Comparison of ENCODE assay signal across 9 cellular contexts in the genomic region with DNA sequence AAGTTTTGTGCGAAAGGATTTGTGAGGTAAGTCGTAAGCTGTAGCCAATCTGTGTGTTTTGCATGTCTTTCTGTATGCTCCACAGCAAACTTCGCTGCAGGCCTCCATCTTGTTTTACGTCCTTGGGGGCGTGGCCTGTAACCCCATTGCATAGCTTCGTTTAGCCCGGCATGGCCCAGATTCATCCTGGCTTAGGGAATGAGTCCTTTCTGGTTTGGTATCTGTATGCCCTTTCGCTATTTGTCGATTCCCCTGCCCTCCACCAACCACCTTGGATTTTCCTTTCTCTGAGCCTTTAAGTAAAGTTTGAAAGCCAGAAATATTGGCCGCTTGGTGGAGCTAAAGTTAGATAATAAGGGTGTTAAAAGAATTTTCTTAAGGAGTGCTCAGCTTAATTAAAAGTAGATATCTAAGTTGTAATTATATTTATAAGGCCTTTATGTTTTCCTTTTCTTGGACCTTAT. TPM values are rescaled to one million over a fixed set of nuclear protein-coding genes. Genes with fewer than 3 reads are reported as not detected.
A peak's percentile ranks its signal among the peaks of the same experiment; 100 is the strongest.
DNase-seq lines count a peak whose midpoint lies in the region; ATAC-seq and TF ChIP-seq lines count a peak whose summit lies in the region.
"Had no signal": no experiment of that assay in that cellular context is flagged by ENCODE, and none has a peak within 500 bp of the region (broad histone marks: within the 10 kb centered on the region; RNA-seq: fewer than 3 reads in every experiment).

No MANE protein-coding gene starts in this region.

- peak overlapping the region in 2 of 5 donors; percentile 89 to 93 for H3K9ac ChIP-seq in subcutaneous abdominal adipose tissue (ENCODE audit: low read length in 5 of 5)

- H3K27ac ChIP-seq in subcutaneous abdominal adipose tissue (ENCODE audit: low read depth, low read length) = no peak overlapping the region

- peak; percentile 39 for TF ChIP-seq CTCF in fibroblast of mammary gland (conservative IDR thresholded peaks at IDR 0.05; ENCODE audit: control insufficient read depth, insufficient read depth, low read depth, low read length)

- peaks cover 0 to 24% (median 19%) of the 10 kb centered on the region in 5 donors for H3K4me1 ChIP-seq in subcutaneous abdominal adipose tissue (ENCODE audit: control insufficient read depth in 5 of 5, insufficient read depth in 5 of 5, low read length in 5 of 5)

- H3K9me3 ChIP-seq in subcutaneous abdominal adipose tissue (ENCODE audit: control insufficient read depth in 5 of 5, low read length in 5 of 5) = peaks cover 0 to 12% (median 3%) of the 10 kb centered on the region in 5 donors

- DNase-seq in activated CD8-positive, alpha-beta memory T cell treated with anti-CD3 and anti-CD28 coated beads, Interleukin-2, amount 50 U/mL, for 48 hours = peak; percentile 59
- no peak for DNase-seq in activated CD8-positive, alpha-beta memory T cell treated with anti-CD3 and anti-CD28 coated beads, Interleukin-2, amount 50 U/mL, for 4 hours
- DNase-seq in SKM-1 (lab: John Stamatoyannopoulos, UW; ENCODE audit: unreplicated experiment) = peak; percentile 23
- DNase-seq in fibroblast of mammary gland (ENCODE audit: low read depth) = peak; percentile 47
- DNase-seq in mesenteric fat pad (ENCODE audit: low spot score) = no peak
- DNase-seq in AG08395 (ENCODE audit: low spot score) = no peak

- H3K36me3 ChIP-seq in subcutaneous abdominal adipose tissue (ENCODE audit: control insufficient read depth in 5 of 5, insufficient read depth in 5 of 5, low read length in 5 of 5) = peaks cover 0 to 5% (median 0%) of the 10 kb centered on the region in 5 donors

- H3K4me3 ChIP-seq in fibroblast of mammary gland (ENCODE audit: control insufficient read depth, low read depth, low read length) = peak overlapping the region; percentile 90
- H3K4me3 ChIP-seq in subcutaneous abdominal adipose tissue (ENCODE audit: low read depth in 1 of 5, low read length in 5 of 5) = peak overlapping the region; percentile 28 to 87 (median 80)

- H3K27me3 ChIP-seq in subcutaneous abdominal adipose tissue (ENCODE audit: control insufficient read depth in 5 of 5, insufficient read depth in 4 of 5, low read length in 5 of 5) = no peaks in the 10 kb centered on the region

- no peak for ATAC-seq in HG03378 (IDR thresholded peaks at IDR 0.05; ENCODE audit: unreplicated experiment)

RNA-seq across cellular contexts. Expression of a gene that starts 1.1 kb away (rescaled TPM):
- total RNA-seq in mesenteric fat pad = 14.8 TPM

RNA-seq across cellular contexts. Expression of a gene that starts 54.7 kb away (rescaled TPM):
- total RNA-seq in mesenteric fat pad = not detected
- total RNA-seq: activated CD8-positive, alpha-beta memory T cell treated with anti-CD3 and anti-CD28 coated beads for 36 hours had no signal

Comparison
In these comparisons a context has a peak if more than half of its experiments do, and no peak if none do; other contexts are left out.
1. DNase-seq: peak in activated CD8-positive, alpha-beta memory T cell treated with anti-CD3 and anti-CD28 coated beads, Interleukin-2, amount 50 U/mL, for 48 hours (single experiment), SKM-1 (single experiment) and fibroblast of mammary gland (single experiment); none in activated CD8-positive, alpha-beta memory T cell treated with anti-CD3 and anti-CD28 coated beads, Interleukin-2, amount 50 U/mL, for 4 hours (single experiment), mesenteric fat pad (single experiment) and AG08395 (single experiment).